ENCODE assay signal across 1 cellular context in genomic region chr16:54744998-54745397, GRCh38.
TF ChIP-seq lines count a peak whose summit lies in the region.

No MANE protein-coding gene starts in this region.

TF ChIP-seq in A549, 52 proteins besides CTCF, POLR2A, EP300 and RAD21 (continued from another document):
- TF ChIP-seq USF2 (IDR thresholded peaks at IDR 0.05) (peak; percentile 8; the same call in 1 of the 2 replicates), HOXB13 (CRISPR knock-in tag; IDR thresholded peaks at IDR 0.05; ENCODE audit: low read depth) (no peak), ELK1 (IDR thresholded peaks at IDR 0.05; ENCODE audit: low read depth, low read length) (no peak), MAFK (IDR thresholded peaks at IDR 0.05; ENCODE audit: partially characterized antibody) (no peak), PBX3 (IDR thresholded peaks at IDR 0.05) (no peak), MAX (IDR thresholded peaks at IDR 0.05) (no peak)
